Comparison of ENCODE assay signal across 8 cellular contexts in the genomic region with DNA sequence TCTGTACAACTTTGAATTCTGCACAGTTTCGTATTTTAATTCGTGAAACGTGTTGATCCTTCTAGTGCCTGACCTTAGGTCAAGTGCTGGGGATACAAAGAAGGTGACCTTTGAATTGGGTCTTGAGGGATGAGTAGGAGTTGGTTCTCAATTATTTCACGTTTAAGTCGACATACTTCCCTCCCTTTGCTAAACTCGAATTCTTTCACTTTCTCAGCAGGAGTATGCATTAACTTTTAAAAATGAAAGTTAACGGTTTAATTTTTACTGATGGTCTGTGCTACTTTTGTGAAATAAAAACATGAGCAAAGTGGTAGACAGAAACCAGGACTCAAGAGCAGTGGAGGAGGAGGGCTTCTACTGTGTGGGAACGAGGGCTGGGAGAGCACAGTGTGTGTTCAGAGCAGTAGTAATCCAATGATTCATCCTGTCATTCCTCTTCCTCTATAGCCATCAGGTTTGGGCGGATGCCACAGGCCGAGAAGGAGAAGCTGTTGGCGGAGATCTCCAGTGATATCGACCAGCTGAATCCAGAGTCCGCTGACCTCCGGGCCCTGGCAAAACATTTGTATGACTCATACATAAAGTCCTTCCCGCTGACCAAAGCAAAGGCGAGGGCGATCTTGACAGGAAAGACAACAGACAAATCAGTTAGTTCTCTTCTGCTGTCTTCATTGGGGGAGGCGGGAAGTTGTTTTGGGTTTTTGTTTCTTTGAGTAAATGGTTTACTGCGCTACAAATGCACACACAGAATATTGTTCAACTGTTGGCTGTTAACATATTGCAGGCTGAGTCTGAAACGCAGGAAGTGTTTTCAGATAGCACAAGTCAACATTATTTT.
DNase-seq lines count a peak whose midpoint lies in the region; ATAC-seq, FAIRE-seq and TF ChIP-seq lines count a peak whose summit lies in the region.

No MANE protein-coding gene starts in this region.

- peak; percentile 72 for DNase-seq in HuH-7.5 (ENCODE audit: low spot score)
- DNase-seq in K562 (ENCODE audit: extremely low read depth in 1 of 4, low spot score in 3 of 4) = peak; percentile 39 to 84 (median 58)
- peak; percentile 93 for DNase-seq in kidney tubule cell (ENCODE audit: low spot score)
- DNase-seq in stromal cell of bone marrow (ENCODE audit: low read depth) = peak; percentile 65
- no peak for DNase-seq in SHP77 treated with DMSO at 0.1 percent for 48 hours (lab: John Stamatoyannopoulos, UW)
- no peak for DNase-seq in CD8-positive, alpha-beta T cell
- no peak for DNase-seq in activated CD4-positive, alpha-beta T cell treated with anti-CD3 and anti-CD28 coated beads, Interleukin-2, amount 50 U/mL, for 48 hours

- H3K27me3 Mint-ChIP-seq in CD8-positive, alpha-beta T cell (ENCODE audit: low read depth) = peaks cover 3% of the 10 kb centered on the region

- POLR2A ChIA-PET in K562 (lab: Yijun Ruan, JAX) = interaction anchor here (0.7 to 1.0 kb wide), 3 partner anchors 14 to 92 kb away, joined by 3 to 5 read pairs (median 3); no protein-coding TSS in a partner anchor
- POLR2A ChIA-PET in CD8-positive, alpha-beta T cell (lab: Charles Lee) = no interaction called here

- H3K9me3 ChIP-seq in K562 (replicated peaks; ENCODE audit: control insufficient read depth, insufficient read depth, low read depth, low read length) = no peaks in the 10 kb centered on the region
- no peaks in the 10 kb centered on the region for H3K9me3 ChIP-seq in CD8-positive, alpha-beta T cell (ENCODE audit: low read length)

- no peak for TF ChIP-seq CTCF in K562 (IDR thresholded peaks at IDR 0.05 in 2 of 3, conservative IDR thresholded peaks at IDR 0.05 in 1 of 3; ENCODE audit: insufficient read depth in 2 of 3, low read depth in 1 of 3, low read length in 3 of 3)
- no peak for TF ChIP-seq CTCF in CD8-positive, alpha-beta T cell (IDR thresholded peaks at IDR 0.05)

- no TSS peak for BruUV-seq in K562 (replicated peaks; lab: Mats Ljungman, UMichigan)

- FAIRE-seq in K562 (lab: Jason Lieb, UNC) = peak; percentile 78

- H2AFZ ChIP-seq in K562 (ENCODE audit: low read depth, low read length) = no peak overlapping the region; the same call in 1 of the 2 replicates

- H3K4me3 ChIP-seq in K562 = no peak overlapping the region
- H3K4me3 ChIP-seq in CD8-positive, alpha-beta T cell (ENCODE audit: low read depth, low read length) = no peak overlapping the region

- peak overlapping the region; percentile 11; the same call in 1 of the 2 replicates for H3K4me2 ChIP-seq in K562 (ENCODE audit: insufficient read depth, low read length)

- no peaks in the 10 kb centered on the region for H3K9me3 Mint-ChIP-seq in CD8-positive, alpha-beta T cell

- no peaks in the 10 kb centered on the region for H3K79me2 ChIP-seq in K562 (ENCODE audit: control insufficient read depth, insufficient read depth, low read length)

- CTCF ChIA-PET in K562 (lab: Yijun Ruan, JAX; ENCODE audit: low intra/inter-chr PET ratio) = no interaction called here
- CTCF ChIA-PET in CD8-positive, alpha-beta T cell (lab: Charles Lee) = no interaction called here

- intact Hi-C loops in K562 (cut with micrococcal nuclease) = no loop called here
- intact Hi-C loops in CD8-positive, alpha-beta T cell (cut with DNase I, micrococcal nuclease) = no loop called here

- peak in 1 of 2 experiments; percentile 21; a peak in 1 of 4 replicates for TF ChIP-seq RAD21 in K562 (CRISPR knock-in tag; conservative IDR thresholded peaks at IDR 0.05 in 1 of 2, IDR thresholded peaks at IDR 0.05 in 1 of 2)

- H3K27me3 ChIP-seq in K562 (ENCODE audit: control insufficient read depth in 2 of 2, insufficient read depth in 2 of 2, low read length in 2 of 2) = peaks cover 3 to 6% of the 10 kb centered on the region in 2 experiments; a peak in 3 of 5 replicates
- H3K27me3 ChIP-seq in CD8-positive, alpha-beta T cell (ENCODE audit: insufficient read depth, low read length) = no peaks in the 10 kb centered on the region

- no peak for TF ChIP-seq POLR2A in K562 (conservative IDR thresholded peaks at IDR 0.05)

- ATAC-seq in K562 (peak; percentile 95), HG02852 (IDR thresholded peaks at IDR 0.05; ENCODE audit: unreplicated experiment) (no peak)
- no peak for ATAC-seq in CD8-positive, alpha-beta T cell

- H3K4me1 ChIP-seq in K562 (replicated peaks in 1 of 2; ENCODE audit: control insufficient read depth in 2 of 2, insufficient read depth in 2 of 2, low read length in 2 of 2) = peaks cover 0 to 15% of the 10 kb centered on the region in 2 experiments; a peak in 2 of 5 replicates
- no peaks in the 10 kb centered on the region for H3K4me1 ChIP-seq in CD8-positive, alpha-beta T cell (ENCODE audit: insufficient read depth, low read length)

- H3K36me3 Mint-ChIP-seq in CD8-positive, alpha-beta T cell = no peaks in the 10 kb centered on the region

- no peaks in the 10 kb centered on the region for H4K20me1 ChIP-seq in K562 (replicated peaks; ENCODE audit: control insufficient read depth, insufficient read depth, low read length)

- H3K4me3 Mint-ChIP-seq in CD8-positive, alpha-beta T cell = no peak overlapping the region

- H3K9me1 ChIP-seq in K562 (ENCODE audit: control insufficient read depth, insufficient read depth, low read length) = no peaks in the 10 kb centered on the region

- in situ Hi-C loops in K562 (cut with MboI) = no loop called here

- peak; percentile 79 for TF ChIP-seq EP300 in K562 (IDR thresholded peaks at IDR 0.05; ENCODE audit: low read length)

- no peak overlapping the region for H3K9ac ChIP-seq in K562 (ENCODE audit: insufficient read depth in 1 of 2, low read depth in 2 of 2, low read length in 2 of 2)

- no peaks in the 10 kb centered on the region for H3K4me1 Mint-ChIP-seq in CD8-positive, alpha-beta T cell (ENCODE audit: low read depth)

- no peak overlapping the region for H3K27ac ChIP-seq in K562 (ENCODE audit: extremely low read depth, low read depth, low read length)
- H3K27ac ChIP-seq in CD8-positive, alpha-beta T cell (ENCODE audit: low read depth, low read length) = no peak overlapping the region

- H3K27ac Mint-ChIP-seq in CD8-positive, alpha-beta T cell = no peak overlapping the region

- WGBS in K562 (ENCODE audit: insufficient coverage, low coverage, missing lambda C conversion rate) = 1% methylated on average over 20 of the region's 20 CpGs

- H3K36me3 ChIP-seq in K562 (ENCODE audit: control insufficient read depth, insufficient read depth, low read length) = no peaks in the 10 kb centered on the region
- no peaks in the 10 kb centered on the region for H3K36me3 ChIP-seq in CD8-positive, alpha-beta T cell (ENCODE audit: insufficient read depth, low read length)

TF ChIP-seq in K562, 482 proteins besides CTCF, POLR2A, EP300 and RAD21 (continues in another document):
- TF ChIP-seq TCF3 (CRISPR knock-in tag; IDR thresholded peaks at IDR 0.05) = peak; percentile 45
- TF ChIP-seq ZNF354B (CRISPR knock-in tag; IDR thresholded peaks at IDR 0.05) = 0 out of 2 replicates have a peak, but pooled peaks have one; percentile 25
- TF ChIP-seq SMARCA4 (IDR thresholded peaks at IDR 0.05) = peak; percentile 87
- TF ChIP-seq JUND (IDR thresholded peaks at IDR 0.05; ENCODE audit: borderline replicate concordance, low read depth, low read length) = peak; percentile 99
- TF ChIP-seq JUND (tag; IDR thresholded peaks at IDR 0.05; ENCODE audit: borderline replicate concordance, low read depth, low read length) = peak; percentile 99
- peak; percentile 86; the same call in 1 of the 2 replicates for TF ChIP-seq MYNN (IDR thresholded peaks at IDR 0.05)
- TF ChIP-seq MYNN (CRISPR knock-in tag; IDR thresholded peaks at IDR 0.05) = no peak
- peak; percentile 74; the same call in 1 of the 2 replicates for TF ChIP-seq LCOR (CRISPR knock-in tag; IDR thresholded peaks at IDR 0.05)
- peak; percentile 95 for TF ChIP-seq CTBP1 (IDR thresholded peaks at IDR 0.05; ENCODE audit: borderline replicate concordance)
- TF ChIP-seq TEAD4 (IDR thresholded peaks at IDR 0.05; ENCODE audit: low read length) = peak; percentile 68; the same call in 1 of the 2 replicates
- no peak for TF ChIP-seq TEAD4 (CRISPR knock-in tag; IDR thresholded peaks at IDR 0.05; ENCODE audit: borderline replicate concordance)
- TF ChIP-seq, protein P1, sequence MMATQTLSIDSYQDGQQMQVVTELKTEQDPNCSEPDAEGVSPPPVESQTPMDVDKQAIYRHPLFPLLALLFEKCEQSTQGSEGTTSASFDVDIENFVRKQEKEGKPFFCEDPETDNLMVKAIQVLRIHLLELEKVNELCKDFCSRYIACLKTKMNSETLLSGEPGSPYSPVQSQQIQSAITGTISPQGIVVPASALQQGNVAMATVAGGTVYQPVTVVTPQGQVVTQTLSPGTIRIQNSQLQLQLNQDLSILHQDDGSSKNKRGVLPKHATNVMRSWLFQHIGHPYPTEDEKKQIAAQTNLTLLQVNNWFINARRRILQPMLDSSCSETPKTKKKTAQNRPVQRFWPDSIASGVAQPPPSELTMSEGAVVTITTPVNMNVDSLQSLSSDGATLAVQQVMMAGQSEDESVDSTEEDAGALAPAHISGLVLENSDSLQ (IDR thresholded peaks at IDR 0.05) = peak; percentile 87
- TF ChIP-seq GATAD2B (IDR thresholded peaks at IDR 0.05; ENCODE audit: borderline replicate concordance) = no peak; the same call in 1 of the 2 replicates
- peak; percentile 40 to 61 for TF ChIP-seq KDM1A (IDR thresholded peaks at IDR 0.05)
- TF ChIP-seq TAF9B (IDR thresholded peaks at IDR 0.05; ENCODE audit: partially characterized antibody) = peak; percentile 71
- no peak for TF ChIP-seq SIN3A (IDR thresholded peaks at IDR 0.05; ENCODE audit: borderline replicate concordance in 2 of 2, control insufficient read depth in 1 of 2, low read depth in 2 of 2, low read length in 2 of 2)
- peak in 1 of 2 experiments; percentile 52; a peak in 1 of 4 replicates for TF ChIP-seq KDM4B (IDR thresholded peaks at IDR 0.05; ENCODE audit: borderline replicate concordance in 2 of 2, low read depth in 1 of 2)
- TF ChIP-seq ZNF263 (CRISPR knock-in tag; IDR thresholded peaks at IDR 0.05; ENCODE audit: borderline replicate concordance) = peak; percentile 93
- TF ChIP-seq MTA1 (IDR thresholded peaks at IDR 0.05; ENCODE audit: borderline replicate concordance) = peak; percentile 80; the same call in 1 of the 2 replicates
- TF ChIP-seq SMARCC2 (IDR thresholded peaks at IDR 0.05; ENCODE audit: low read depth) = peak; percentile 65; the same call in 1 of the 2 replicates
- peak; percentile 84 for TF ChIP-seq ARID1B (IDR thresholded peaks at IDR 0.05)
- TF ChIP-seq, protein P2, sequence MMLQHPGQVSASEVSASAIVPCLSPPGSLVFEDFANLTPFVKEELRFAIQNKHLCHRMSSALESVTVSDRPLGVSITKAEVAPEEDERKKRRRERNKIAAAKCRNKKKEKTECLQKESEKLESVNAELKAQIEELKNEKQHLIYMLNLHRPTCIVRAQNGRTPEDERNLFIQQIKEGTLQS (IDR thresholded peaks at IDR 0.05) = peak; percentile 97
- TF ChIP-seq, protein P2 (CRISPR knock-in tag; conservative IDR thresholded peaks at IDR 0.05) = peak; percentile 88

Comparison
In these comparisons a context has a peak if more than half of its experiments do, and no peak if none do; other contexts are left out.
1. DNase-seq: peak in HuH-7.5 (single experiment), K562 (4 of 4), kidney tubule cell (single experiment) and stromal cell of bone marrow (single experiment); none in SHP77 treated with DMSO at 0.1 percent for 48 hours (single experiment), CD8-positive, alpha-beta T cell (0 of 7) and activated CD4-positive, alpha-beta T cell treated with anti-CD3 and anti-CD28 coated beads, Interleukin-2, amount 50 U/mL, for 48 hours (0 of 2).